8 cellular contexts compared by ENCODE assay signal in genomic region chr17:5191541-5192417, GRCh38.
DNase-seq lines count a peak whose midpoint lies in the region; ATAC-seq and TF ChIP-seq lines count a peak whose summit lies in the region.

TSS of gene ZNF594 (minus strand) at chr17:5191868. CDS start at chr17:5184256, 7,612 bp downstream.

- H3K27me3 ChIP-seq in brain microvascular endothelial cell (replicated peaks), result no peaks in the 10 kb centered on the region

- peak; percentile 79 for TF ChIP-seq CTCF in brain microvascular endothelial cell (IDR thresholded peaks at IDR 0.05; ENCODE audit: low read depth, low read length, missing control alignments)

- peak within 1 kb of the TSS; percentile 80 for H3K4me3 ChIP-seq in brain microvascular endothelial cell (ENCODE audit: low read depth, low read length)
- peak within 1 kb of the TSS; percentile 89 for H3K4me3 ChIP-seq in iPS-11a (ENCODE audit: low read depth, low read length)
- peak within 1 kb of the TSS; percentile 81 for H3K4me3 ChIP-seq in skeletal muscle cell (ENCODE audit: low read depth, low read length)

- peak within 1 kb of the TSS; percentile 77 for H3K27ac ChIP-seq in brain microvascular endothelial cell

- peaks cover 3% of the 10 kb centered on the region for H3K36me3 ChIP-seq in brain microvascular endothelial cell (replicated peaks)

- ATAC-seq in GM18519 (IDR thresholded peaks at IDR 0.05; ENCODE audit: low FRiP score, unreplicated experiment), result peak; percentile 89
- ATAC-seq in HG03060 (IDR thresholded peaks at IDR 0.05; ENCODE audit: low read depth, unreplicated experiment), result peak; percentile 89

- in situ Hi-C loops in brain microvascular endothelial cell (cut with HindIII; ENCODE audit: low pct_ligation_motif_present, low sequenced_read_pairs), result no loop called here

- DNase-seq in 8988T (peak; percentile 81), NCI-H2107 (lab: John Stamatoyannopoulos, UW) (peak; percentile 79), UCSD-AML1 (lab: John Stamatoyannopoulos, UW; ENCODE audit: unreplicated experiment) (peak; percentile 70), brain microvascular endothelial cell (peak; percentile 93), skeletal muscle cell (ENCODE audit: low read depth) (peak; percentile 86)

Comparison
In these comparisons a context has a peak if more than half of its experiments do, and no peak if none do; other contexts are left out.
1. Peak in every context shown above with its lines: DNase-seq, ATAC-seq, H3K4me3 ChIP-seq and H3K27ac ChIP-seq.